ENCODE assay signal across 1 cellular context in the genomic region with DNA sequence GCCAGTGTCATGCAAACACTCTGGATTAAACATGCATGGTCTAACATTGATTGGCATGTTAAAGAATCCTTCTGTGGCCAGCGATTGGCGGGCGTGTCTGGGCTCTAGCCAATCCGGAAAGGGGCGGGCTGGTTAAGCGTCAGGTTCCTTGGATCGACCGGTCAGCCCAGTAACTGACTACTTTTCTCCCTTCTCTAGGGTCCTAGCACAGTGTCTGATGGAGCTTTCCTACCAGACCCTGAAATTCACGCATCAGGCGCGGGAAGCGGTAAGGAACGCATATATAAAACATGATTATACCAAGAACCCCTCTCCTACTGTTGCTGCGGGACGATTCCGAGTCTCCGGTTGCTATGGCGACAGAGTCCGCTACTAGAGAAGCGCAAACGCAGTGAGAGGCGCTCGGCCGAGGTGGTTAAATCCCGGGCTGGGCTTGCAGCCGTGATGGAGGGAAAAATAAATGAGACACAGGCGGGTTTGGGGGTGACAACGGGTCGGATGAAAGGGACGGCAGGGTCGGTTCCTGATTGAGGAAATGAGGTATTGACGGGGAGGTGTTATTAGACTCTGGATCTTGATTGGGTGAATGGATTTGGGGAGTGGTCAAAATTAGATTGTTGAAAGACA.
A peak's percentile ranks its signal among the peaks of the same experiment; 100 is the strongest.
TF ChIP-seq lines count a peak whose summit lies in the region.

No MANE protein-coding gene starts in this region.

TF ChIP-seq in K562, 482 proteins besides CTCF, POLR2A, EP300 and RAD21 (continued from another document):
- TF ChIP-seq, protein P1, sequence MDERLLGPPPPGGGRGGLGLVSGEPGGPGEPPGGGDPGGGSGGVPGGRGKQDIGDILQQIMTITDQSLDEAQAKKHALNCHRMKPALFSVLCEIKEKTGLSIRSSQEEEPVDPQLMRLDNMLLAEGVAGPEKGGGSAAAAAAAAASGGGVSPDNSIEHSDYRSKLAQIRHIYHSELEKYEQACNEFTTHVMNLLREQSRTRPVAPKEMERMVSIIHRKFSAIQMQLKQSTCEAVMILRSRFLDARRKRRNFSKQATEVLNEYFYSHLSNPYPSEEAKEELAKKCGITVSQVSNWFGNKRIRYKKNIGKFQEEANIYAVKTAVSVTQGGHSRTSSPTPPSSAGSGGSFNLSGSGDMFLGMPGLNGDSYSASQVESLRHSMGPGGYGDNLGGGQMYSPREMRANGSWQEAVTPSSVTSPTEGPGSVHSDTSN (CRISPR knock-in tag; IDR thresholded peaks at IDR 0.05; ENCODE audit: low read depth), result no peak
- TF ChIP-seq, protein P1 (tag; conservative IDR thresholded peaks at IDR 0.05; ENCODE audit: low read depth), result peak; percentile 82
- TF ChIP-seq RBM25 (IDR thresholded peaks at IDR 0.05; ENCODE audit: low read depth, low read length, severe bottlenecking), result peak; percentile 31
- TF ChIP-seq, protein P2, sequence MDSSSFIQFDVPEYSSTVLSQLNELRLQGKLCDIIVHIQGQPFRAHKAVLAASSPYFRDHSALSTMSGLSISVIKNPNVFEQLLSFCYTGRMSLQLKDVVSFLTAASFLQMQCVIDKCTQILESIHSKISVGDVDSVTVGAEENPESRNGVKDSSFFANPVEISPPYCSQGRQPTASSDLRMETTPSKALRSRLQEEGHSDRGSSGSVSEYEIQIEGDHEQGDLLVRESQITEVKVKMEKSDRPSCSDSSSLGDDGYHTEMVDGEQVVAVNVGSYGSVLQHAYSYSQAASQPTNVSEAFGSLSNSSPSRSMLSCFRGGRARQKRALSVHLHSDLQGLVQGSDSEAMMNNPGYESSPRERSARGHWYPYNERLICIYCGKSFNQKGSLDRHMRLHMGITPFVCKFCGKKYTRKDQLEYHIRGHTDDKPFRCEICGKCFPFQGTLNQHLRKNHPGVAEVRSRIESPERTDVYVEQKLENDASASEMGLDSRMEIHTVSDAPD (CRISPR knock-in tag; IDR thresholded peaks at IDR 0.05), result no peak
- peak in 1 of 2 experiments; percentile 36; a peak in 2 of 4 replicates for TF ChIP-seq NRF1 (conservative IDR thresholded peaks at IDR 0.05 in 1 of 2, IDR thresholded peaks at IDR 0.05 in 1 of 2)
- TF ChIP-seq RFX1 (IDR thresholded peaks at IDR 0.05), result peak; percentile 90
- TF ChIP-seq FOS (IDR thresholded peaks at IDR 0.05; ENCODE audit: extremely low read depth, insufficient read length), result peak; percentile 48
- TF ChIP-seq, protein P3, sequence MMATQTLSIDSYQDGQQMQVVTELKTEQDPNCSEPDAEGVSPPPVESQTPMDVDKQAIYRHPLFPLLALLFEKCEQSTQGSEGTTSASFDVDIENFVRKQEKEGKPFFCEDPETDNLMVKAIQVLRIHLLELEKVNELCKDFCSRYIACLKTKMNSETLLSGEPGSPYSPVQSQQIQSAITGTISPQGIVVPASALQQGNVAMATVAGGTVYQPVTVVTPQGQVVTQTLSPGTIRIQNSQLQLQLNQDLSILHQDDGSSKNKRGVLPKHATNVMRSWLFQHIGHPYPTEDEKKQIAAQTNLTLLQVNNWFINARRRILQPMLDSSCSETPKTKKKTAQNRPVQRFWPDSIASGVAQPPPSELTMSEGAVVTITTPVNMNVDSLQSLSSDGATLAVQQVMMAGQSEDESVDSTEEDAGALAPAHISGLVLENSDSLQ (IDR thresholded peaks at IDR 0.05), result peak; percentile 95
